8 cellular contexts compared by ENCODE assay signal in genomic region chr4:6909970-6910339, GRCh38. TPM values are rescaled to one million over a fixed set of nuclear protein-coding genes. Genes with fewer than 3 reads are reported as not detected.
DNase-seq lines count a peak whose midpoint lies in the region; ATAC-seq, FAIRE-seq and TF ChIP-seq lines count a peak whose summit lies in the region.

No MANE protein-coding gene starts in this region.

- no peak for FAIRE-seq in GM12891 (lab: Jason Lieb, UNC)

- H3K4me3 Mint-ChIP-seq in stimulated activated naive CD8-positive, alpha-beta T cell treated with anti-CD3 and anti-CD28 coated beads, Interleukin-15, Interleukin-2, amounts not matched to agents 100 ng/mL and 50 ng/mL, for 24 hours, result peak overlapping the region; percentile 89

- H3K4me1 ChIP-seq in left lung, result peaks cover 13 to 65% of the 10 kb centered on the region in 2 donors

- peak overlapping the region; percentile 67 for H3K4me3 ChIP-seq in astrocyte of the spinal cord (ENCODE audit: low read depth, low read length)
- peak overlapping the region; percentile 80 to 83 for H3K4me3 ChIP-seq in left lung

- no peak for TF ChIP-seq POLR2A in GM12891 (IDR thresholded peaks at IDR 0.05; ENCODE audit: low read depth, low read length)

- no peaks in the 10 kb centered on the region for H3K9me3 ChIP-seq in left lung

- H3K27me3 ChIP-seq in left lung, result peaks cover 0 to 14% of the 10 kb centered on the region in 2 donors

- TF ChIP-seq CTCF in astrocyte of the spinal cord (IDR thresholded peaks at IDR 0.05; ENCODE audit: low read depth, low read length) (no peak), left lung (IDR thresholded peaks at IDR 0.05) (no peak)

- no peaks in the 10 kb centered on the region for H3K36me3 ChIP-seq in left lung

- in situ Hi-C loops in astrocyte of the spinal cord (cut with HindIII; ENCODE audit: low sequenced_read_pairs), result no loop called here

- DNase-seq in GM12891 (ENCODE audit: insufficient read length, low spot score) (peak; percentile 58), M059J (ENCODE audit: low read depth) (peak; percentile 25), astrocyte of the spinal cord (ENCODE audit: low read depth, low spot score) (no peak), left lung (peak in 1 of 2 donors; percentile 92), SIG-M5 treated with dmso at 0.1 percent for 504 hours (lab: John Stamatoyannopoulos, UW; ENCODE audit: unreplicated experiment) (no peak)

- peaks cover 59% of the 10 kb centered on the region for H3K4me1 Mint-ChIP-seq in stimulated activated naive CD8-positive, alpha-beta T cell treated with anti-CD3 and anti-CD28 coated beads, Interleukin-15, Interleukin-2, amounts not matched to agents 100 ng/mL and 50 ng/mL, for 24 hours (ENCODE audit: low read depth)

- peak overlapping the region; percentile 89 for H3K27ac Mint-ChIP-seq in stimulated activated naive CD8-positive, alpha-beta T cell treated with anti-CD3 and anti-CD28 coated beads, Interleukin-15, Interleukin-2, amounts not matched to agents 100 ng/mL and 50 ng/mL, for 24 hours

- H3K36me3 Mint-ChIP-seq in stimulated activated naive CD8-positive, alpha-beta T cell treated with anti-CD3 and anti-CD28 coated beads, Interleukin-15, Interleukin-2, amounts not matched to agents 100 ng/mL and 50 ng/mL, for 24 hours (ENCODE audit: low read depth), result peaks cover 7% of the 10 kb centered on the region

- H3K27ac ChIP-seq in left lung, result peak overlapping the region; percentile 39 to 99

- no peaks in the 10 kb centered on the region for H3K27me3 Mint-ChIP-seq in stimulated activated naive CD8-positive, alpha-beta T cell treated with anti-CD3 and anti-CD28 coated beads, Interleukin-15, Interleukin-2, amounts not matched to agents 100 ng/mL and 50 ng/mL, for 24 hours

- intact Hi-C loops in left lung (cut with DNase I), result loop anchor here in 1 of 2 donors (10.0 kb wide), 2 partner anchors 85 to 165 kb away; no protein-coding TSS in a partner anchor

- H3K9me3 Mint-ChIP-seq in stimulated activated naive CD8-positive, alpha-beta T cell treated with anti-CD3 and anti-CD28 coated beads, Interleukin-15, Interleukin-2, amounts not matched to agents 100 ng/mL and 50 ng/mL, for 24 hours, result no peaks in the 10 kb centered on the region

- ATAC-seq in GM21825 (IDR thresholded peaks at IDR 0.05; ENCODE audit: unreplicated experiment) (peak; percentile 21), left lung (peak; percentile 7), GM18519 (IDR thresholded peaks at IDR 0.05; ENCODE audit: low FRiP score, unreplicated experiment) (no peak)

TF ChIP-seq in GM12891, 5 proteins besides CTCF, POLR2A, EP300 and RAD21:
- TF ChIP-seq PAX5 (IDR thresholded peaks at IDR 0.05; ENCODE audit: insufficient read depth, low read length, severe bottlenecking), result no peak
- no peak for TF ChIP-seq TAF1 (IDR thresholded peaks at IDR 0.05; ENCODE audit: low read depth, low read length)
- no peak for TF ChIP-seq POU2F2 (IDR thresholded peaks at IDR 0.05; ENCODE audit: low read depth, low read length)
- no peak for TF ChIP-seq POLR2AphosphoS5 (IDR thresholded peaks at IDR 0.05; ENCODE audit: low read depth, low read length)
- no peak for TF ChIP-seq SPI1 (IDR thresholded peaks at IDR 0.05; ENCODE audit: low read depth, low read length)

RNA-seq across cellular contexts. Expression of gene TBC1D14, which starts 0.3 kb away (rescaled TPM):
- polyA plus RNA-seq in GM12891 (2012; ENCODE audit: low read depth, missing spikeins), result 14.7 TPM
- 16.2 and 22.4 TPM in 2 replicates for total RNA-seq in M059J (2014; rRNA removed; shearing (Covaris generic))
- total RNA-seq in left lung, result 10 to 100 TPM; 45.6 to 73.4 TPM

Comparison
In these comparisons a context has a peak if more than half of its experiments do, and no peak if none do; other contexts are left out.
1. DNase-seq: peak in GM12891 (single experiment) and M059J (single experiment); none in astrocyte of the spinal cord (single experiment) and SIG-M5 treated with dmso at 0.1 percent for 504 hours (single experiment).